11 cellular contexts compared by ENCODE assay signal in the genomic region with DNA sequence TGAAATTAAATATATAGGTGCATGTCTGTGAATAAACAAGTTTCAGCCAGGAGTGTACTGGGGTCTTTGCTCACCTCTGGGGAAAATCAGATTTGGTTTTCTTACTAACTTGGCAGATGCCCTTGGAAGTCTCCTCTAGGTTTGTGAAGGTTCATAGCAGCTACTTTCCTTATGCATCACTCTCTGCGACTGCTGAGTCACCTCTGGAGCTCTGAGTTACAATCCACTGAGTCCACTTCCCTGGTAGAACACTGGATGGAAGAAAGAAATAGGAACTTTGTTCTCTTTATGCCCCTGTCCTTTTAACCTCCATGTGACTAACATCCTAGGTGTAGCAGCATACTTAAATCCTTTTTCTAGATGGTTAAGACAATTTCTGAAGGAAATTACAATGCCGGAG. TPM values are rescaled to one million over a fixed set of nuclear protein-coding genes. Genes with fewer than 3 reads are reported as not detected.
DNase-seq lines count a peak whose midpoint lies in the region; ATAC-seq and TF ChIP-seq lines count a peak whose summit lies in the region.
"Had no signal": no experiment of that assay in that cellular context is flagged by ENCODE, and none has a peak within 500 bp of the region (broad histone marks: within the 10 kb centered on the region; RNA-seq: fewer than 3 reads in every experiment).

No MANE protein-coding gene starts in this region.

- H3K27me3 ChIP-seq in Panc1 (ENCODE audit: control insufficient read depth, insufficient read depth, low read length), result no peaks in the 10 kb centered on the region

- no peak overlapping the region for H3K27ac ChIP-seq in Panc1 (ENCODE audit: low read length)

- CTCF ChIA-PET in Panc1 (lab: Charles Lee), result no interaction called here
- CTCF ChIA-PET in activated CD4-positive, alpha-beta T cell treated with anti-CD3 and anti-CD28 coated beads, Interleukin-2, amount 10 ng/mL, durations not matched to agents 7 days and 5 days (lab: Charles Lee), result interaction anchor here (1.0 to 1.3 kb wide), 2 partner anchors 9 to 12 kb away, joined by 3 to 4 read pairs; no protein-coding TSS in a partner anchor

- DNase-seq in 8988T (peak; percentile 34), Daoy (ENCODE audit: low read depth) (peak; percentile 58), Panc1 (ENCODE audit: low read depth, low spot score) (peak; percentile 22), fibroblast of gingiva (ENCODE audit: low read depth) (peak; percentile 22), NAMALWA (ENCODE audit: low spot score) (no peak), NCI-H345 (lab: John Stamatoyannopoulos, UW) (no peak)
- DNase-seq in activated CD4-positive, CD25-positive, alpha-beta regulatory T cell (lab: John Stamatoyannopoulos, UW), result no peak
- DNase-seq in activated CD4-positive, alpha-beta T cell treated with anti-CD3 and anti-CD28 coated beads, Interleukin-2, amount 10 ng/mL, durations not matched to agents 7 days and 5 days, result no peak
- DNase-seq: naive thymus-derived CD4-positive, alpha-beta T cell; NCI-H2171 had no signal

- intact Hi-C loops in Panc1 (cut with micrococcal nuclease; ENCODE audit: unreplicated experiment), result no loop called here

- no peak overlapping the region for H3K4me3 Mint-ChIP-seq in activated CD4-positive, alpha-beta T cell treated with anti-CD3 and anti-CD28 coated beads, Interleukin-2, amount 10 ng/mL, durations not matched to agents 7 days and 5 days
- H3K4me3 Mint-ChIP-seq: stimulated activated memory B cell treated with anti-CD40 and anti-IgM and Interleukin-4, amounts not matched to agents 10 μg/mL and 1 μg/mL and 100 μg/mL, for 72 hours had no signal

- POLR2A ChIA-PET in Panc1 (lab: Charles Lee), result no interaction called here
- POLR2A ChIA-PET in activated CD4-positive, alpha-beta T cell treated with anti-CD3 and anti-CD28 coated beads, Interleukin-2, amount 10 ng/mL, durations not matched to agents 7 days and 5 days (lab: Charles Lee), result no interaction called here

- peaks cover 38% of the 10 kb centered on the region for H3K27me3 Mint-ChIP-seq in activated CD4-positive, alpha-beta T cell treated with anti-CD3 and anti-CD28 coated beads, Interleukin-2, amount 10 ng/mL, durations not matched to agents 7 days and 5 days

- H3K4me1 Mint-ChIP-seq in activated CD4-positive, alpha-beta T cell treated with anti-CD3 and anti-CD28 coated beads, Interleukin-2, amount 10 ng/mL, durations not matched to agents 7 days and 5 days, result peaks cover 22% of the 10 kb centered on the region
- H3K4me1 Mint-ChIP-seq: stimulated activated memory B cell treated with anti-CD40 and anti-IgM and Interleukin-4, amounts not matched to agents 10 μg/mL and 1 μg/mL and 100 μg/mL, for 72 hours had no signal

- in situ Hi-C loops in Panc1 (cut with HindIII; ENCODE audit: low pct_unique_long_range_greater_than_20kb, low sequenced_read_pairs), result no loop called here

- peak; percentile 68; the same call in 1 of the 2 replicates for ATAC-seq in Panc1
- ATAC-seq: naive thymus-derived CD4-positive, alpha-beta T cell; stimulated activated memory B cell treated with anti-CD40 and anti-IgM and Interleukin-4, amounts not matched to agents 10 μg/mL and 1 μg/mL and 100 μg/mL, for 72 hours had no signal

- no TSS peak for BruUV-seq in Panc1 (replicated peaks; lab: Mats Ljungman, UMichigan)

- H3K4me3 ChIP-seq in Panc1 (ENCODE audit: low read depth in 2 of 2, low read length in 2 of 2), result no peak overlapping the region

- peaks cover 3% of the 10 kb centered on the region for H3K36me3 Mint-ChIP-seq in activated CD4-positive, alpha-beta T cell treated with anti-CD3 and anti-CD28 coated beads, Interleukin-2, amount 10 ng/mL, durations not matched to agents 7 days and 5 days (ENCODE audit: low read depth)
- H3K36me3 Mint-ChIP-seq: stimulated activated memory B cell treated with anti-CD40 and anti-IgM and Interleukin-4, amounts not matched to agents 10 μg/mL and 1 μg/mL and 100 μg/mL, for 72 hours had no signal

- no peak for TF ChIP-seq CTCF in Panc1 (IDR thresholded peaks at IDR 0.05)

- no peak overlapping the region for H3K27ac Mint-ChIP-seq in activated CD4-positive, alpha-beta T cell treated with anti-CD3 and anti-CD28 coated beads, Interleukin-2, amount 10 ng/mL, durations not matched to agents 7 days and 5 days
- H3K27ac Mint-ChIP-seq: naive thymus-derived CD4-positive, alpha-beta T cell; stimulated activated memory B cell treated with anti-CD40 and anti-IgM and Interleukin-4, amounts not matched to agents 10 μg/mL and 1 μg/mL and 100 μg/mL, for 72 hours had no signal

- no peaks in the 10 kb centered on the region for H3K36me3 ChIP-seq in Panc1 (ENCODE audit: control insufficient read depth, insufficient read depth, low read length)

- no peaks in the 10 kb centered on the region for H3K4me1 ChIP-seq in Panc1 (ENCODE audit: control insufficient read depth, insufficient read depth, low read length)

- H3K9me3 ChIP-seq in Panc1 (ENCODE audit: control insufficient read depth, insufficient read depth, low read depth, low read length), result no peaks in the 10 kb centered on the region

- H3K9me3 Mint-ChIP-seq in activated CD4-positive, alpha-beta T cell treated with anti-CD3 and anti-CD28 coated beads, Interleukin-2, amount 10 ng/mL, durations not matched to agents 7 days and 5 days, result peaks cover 3% of the 10 kb centered on the region
- H3K9me3 Mint-ChIP-seq: stimulated activated memory B cell treated with anti-CD40 and anti-IgM and Interleukin-4, amounts not matched to agents 10 μg/mL and 1 μg/mL and 100 μg/mL, for 72 hours had no signal

RNA-seq across cellular contexts. Expression of gene FASLG, which starts 4.4 kb away (rescaled TPM):
- total RNA-seq in Daoy (2014; rRNA removed; shearing (Covaris generic)), result not detected in 2 replicates
- not detected for total RNA-seq in Panc1 (2021; ENCODE audit: unreplicated experiment)
- polyA plus RNA-seq in Panc1 (2012; ENCODE audit: insufficient read length), result not detected
- total RNA-seq in activated CD4-positive, alpha-beta T cell treated with anti-CD3 and anti-CD28 coated beads, Interleukin-2, amount 10 ng/mL, durations not matched to agents 7 days and 5 days, result 1 to 10 TPM; 1.4 to 1.6 TPM
- polyA plus RNA-seq: naive thymus-derived CD4-positive, alpha-beta T cell had no signal

Comparison
In these comparisons a context has a peak if more than half of its experiments do, and no peak if none do; other contexts are left out.
1. DNase-seq: peak in 8988T (single experiment), Daoy (single experiment), Panc1 (single experiment) and fibroblast of gingiva (single experiment); none in activated CD4-positive, CD25-positive, alpha-beta regulatory T cell (0 of 4), activated CD4-positive, alpha-beta T cell treated with anti-CD3 and anti-CD28 coated beads, Interleukin-2, amount 10 ng/mL, durations not matched to agents 7 days and 5 days (single experiment), NAMALWA (single experiment) and NCI-H345 (single experiment).